ENCODE assay signal across 17 cellular contexts in the genomic region with DNA sequence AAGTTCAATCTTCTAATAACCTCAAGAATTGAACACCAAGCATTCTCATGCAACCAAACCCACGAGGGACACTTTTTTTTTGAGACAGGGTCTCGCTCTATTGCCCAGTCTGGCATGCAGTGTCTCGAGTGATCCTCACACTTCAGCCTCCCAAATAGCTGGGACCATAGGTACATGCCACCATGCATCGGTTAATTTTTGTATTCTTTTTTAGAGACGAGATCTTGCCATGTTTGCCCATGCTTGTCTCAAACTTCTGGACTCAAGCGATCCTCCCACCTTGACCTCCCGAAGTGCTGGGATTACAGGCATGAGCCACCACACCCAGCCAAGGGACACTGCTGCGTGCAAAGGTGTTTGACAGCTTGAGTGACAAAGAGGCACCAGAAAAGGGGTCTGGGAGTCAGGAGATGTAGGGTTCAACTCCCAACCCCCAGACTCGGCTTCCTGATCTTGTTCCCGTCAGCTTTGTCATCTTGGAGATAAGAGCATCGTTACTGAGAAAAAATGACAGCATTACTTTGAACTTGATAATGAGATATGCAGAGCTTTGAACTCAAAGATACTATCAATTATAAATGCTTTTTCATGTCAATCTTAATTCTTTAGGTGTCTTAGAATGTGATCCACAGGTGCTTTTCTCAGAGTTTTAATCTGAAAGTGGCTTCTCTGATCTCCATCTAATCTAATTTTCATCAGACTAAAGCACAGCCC. TPM values are rescaled to one million over a fixed set of nuclear protein-coding genes. Genes with fewer than 3 reads are reported as not detected.
DNase-seq lines count a peak whose midpoint lies in the region; ATAC-seq and TF ChIP-seq lines count a peak whose summit lies in the region.
"Had no signal": no experiment of that assay in that cellular context is flagged by ENCODE, and none has a peak within 500 bp of the region (broad histone marks: within the 10 kb centered on the region; RNA-seq: fewer than 3 reads in every experiment).

No MANE protein-coding gene starts in this region.

- H3K27me3 ChIP-seq in CD4-positive, alpha-beta T cell (ENCODE audit: control insufficient read depth, insufficient read depth, low read length): no peaks in the 10 kb centered on the region
- H3K27me3 ChIP-seq in lower lobe of right lung (ENCODE audit: low read depth): no peaks in the 10 kb centered on the region
- H3K27me3 ChIP-seq: vagina had no signal

- DNase-seq in CD4-positive, alpha-beta T cell: no peak
- DNase-seq in naive thymus-derived CD8-positive, alpha-beta T cell: no peak
- DNase-seq in NCI-H187 treated with DMSO at 0.1 percent for 48 hours (lab: John Stamatoyannopoulos, UW) (no peak), lower lobe of right lung (no peak)
- DNase-seq: activated gamma-delta T cell treated with Interleukin-2 at 50 U/mL for 16 hours; mesenchymal stem cell; NCI-H2081 treated with DMSO at 0.1 percent for 48 hours; stimulated activated CD4-positive, alpha-beta T cell treated with anti-CD3 and anti-CD28 coated beads, Interleukin-1b, Interleukin-23, amount 100 ng/mL, for 48 hours had no signal

- TF ChIP-seq CTCF in CD4-positive, alpha-beta T cell (IDR thresholded peaks at IDR 0.05): no peak
- TF ChIP-seq CTCF in HEK293 (tag by site-specific recombination; IDR thresholded peaks at IDR 0.05) (no peak), lower lobe of right lung (IDR thresholded peaks at IDR 0.05) (no peak)

- H3K36me3 ChIP-seq in HEK293 (ENCODE audit: control insufficient read depth in 2 of 2, insufficient read depth in 1 of 2, low read length in 2 of 2) (no peaks in the 10 kb centered on the region), lower lobe of right lung (no peaks in the 10 kb centered on the region)
- H3K36me3 ChIP-seq: neural progenitor cell, vagina had no signal

- H3K36me3 Mint-ChIP-seq in CD4-positive, alpha-beta T cell (ENCODE audit: low read depth): no peaks in the 10 kb centered on the region
- no peaks in the 10 kb centered on the region for H3K36me3 Mint-ChIP-seq in activated T-helper 17 cell treated with anti-CD3 and anti-CD28 coated beads, Interleukin-2, amount 50 U/mL, for 72 hours (ENCODE audit: low read depth)
- H3K36me3 Mint-ChIP-seq in naive thymus-derived CD8-positive, alpha-beta T cell: no peaks in the 10 kb centered on the region
- H3K36me3 Mint-ChIP-seq: neural progenitor cell had no signal

- ATAC-seq in CD4-positive, alpha-beta T cell (ENCODE audit: poor library complexity): no peak
- no peak for ATAC-seq in activated T-helper 17 cell treated with anti-CD3 and anti-CD28 coated beads, Interleukin-2, amount 50 U/mL, for 72 hours (replicated peaks)
- ATAC-seq in naive thymus-derived CD8-positive, alpha-beta T cell: no peak
- ATAC-seq in HG02571 (IDR thresholded peaks at IDR 0.05; ENCODE audit: unreplicated experiment) (no peak), lower lobe of right lung (no peak)
- ATAC-seq: GM12878, left cardiac atrium, Panc1 had no signal

- H3K27ac ChIP-seq in CD4-positive, alpha-beta T cell (ENCODE audit: low read depth, low read length): no peak overlapping the region
- H3K27ac ChIP-seq in HEK293 (ENCODE audit: extremely low read depth, low read depth, low read length) (no peak overlapping the region), lower lobe of right lung (no peak overlapping the region)
- H3K27ac ChIP-seq: neural progenitor cell, vagina had no signal

- peaks cover 20% of the 10 kb centered on the region for H3K4me1 Mint-ChIP-seq in CD4-positive, alpha-beta T cell (ENCODE audit: low read depth)
- H3K4me1 Mint-ChIP-seq in activated T-helper 17 cell treated with anti-CD3 and anti-CD28 coated beads, Interleukin-2, amount 50 U/mL, for 72 hours: peaks cover 18% of the 10 kb centered on the region
- peaks cover 14 to 25% (median 22%) of the 10 kb centered on the region in 4 donors for H3K4me1 Mint-ChIP-seq in naive thymus-derived CD8-positive, alpha-beta T cell

- POLR2A ChIA-PET in CD4-positive, alpha-beta T cell (lab: Charles Lee): no interaction called here
- POLR2A ChIA-PET in HEK293 (lab: Yijun Ruan, JAX): interaction anchor here (1.3 kb wide), 1 partner anchor 14 kb away, joined by 4 read pairs; no protein-coding TSS in a partner anchor
- POLR2A ChIA-PET in naive thymus-derived CD8-positive, alpha-beta T cell (lab: Charles Lee): interaction anchor here (0.6 kb wide), 1 partner anchor 281 kb away, joined by 3 read pairs; no protein-coding TSS in a partner anchor

- no peaks in the 10 kb centered on the region for H3K9me3 Mint-ChIP-seq in CD4-positive, alpha-beta T cell
- H3K9me3 Mint-ChIP-seq in activated T-helper 17 cell treated with anti-CD3 and anti-CD28 coated beads, Interleukin-2, amount 50 U/mL, for 72 hours: no peaks in the 10 kb centered on the region
- no peaks in the 10 kb centered on the region for H3K9me3 Mint-ChIP-seq in naive thymus-derived CD8-positive, alpha-beta T cell
- H3K9me3 Mint-ChIP-seq: dendritic cell treated with granulocyte-macrophage colony-stimulating factor and Interleukin-4, amounts not matched to agents 40 ng/mL and 50 ng/mL, for 4 days; neural progenitor cell had no signal

- H3K27ac Mint-ChIP-seq in CD4-positive, alpha-beta T cell: no peak overlapping the region
- H3K27ac Mint-ChIP-seq in activated T-helper 17 cell treated with anti-CD3 and anti-CD28 coated beads, Interleukin-2, amount 50 U/mL, for 72 hours: no peak overlapping the region
- H3K27ac Mint-ChIP-seq in naive thymus-derived CD8-positive, alpha-beta T cell: no peak overlapping the region
- H3K27ac Mint-ChIP-seq: dendritic cell treated with granulocyte-macrophage colony-stimulating factor and Interleukin-4, amounts not matched to agents 40 ng/mL and 50 ng/mL, for 4 days; neural progenitor cell had no signal

- H3K27me3 Mint-ChIP-seq in CD4-positive, alpha-beta T cell: peaks cover 6% of the 10 kb centered on the region
- H3K27me3 Mint-ChIP-seq in activated T-helper 17 cell treated with anti-CD3 and anti-CD28 coated beads, Interleukin-2, amount 50 U/mL, for 72 hours: peaks cover 10% of the 10 kb centered on the region
- H3K27me3 Mint-ChIP-seq in naive thymus-derived CD8-positive, alpha-beta T cell: peaks cover 0 to 10% (median 0%) of the 10 kb centered on the region in 5 donors

- intact Hi-C loops in CD4-positive, alpha-beta T cell (cut with DNase I, micrococcal nuclease): loop anchor here (5.0 to 10.0 kb wide), 3 partner anchors 49 to 233 kb away; a partner anchor contains a TSS
- intact Hi-C loops in lower lobe of right lung (cut with DNase I): no loop called here

- H3K4me1 ChIP-seq in HEK293 (ENCODE audit: control insufficient read depth, insufficient read depth, low read length) (peaks cover 8% of the 10 kb centered on the region), lower lobe of right lung (peaks cover 32% of the 10 kb centered on the region)

- CTCF ChIA-PET in CD4-positive, alpha-beta T cell (lab: Charles Lee): no interaction called here
- CTCF ChIA-PET in HEK293 (lab: Yijun Ruan, JAX): interaction anchor here (0.5 to 2.0 kb wide), 6 partner anchors 8 to 405 kb away, joined by 3 to 10 read pairs (median 3); no protein-coding TSS in a partner anchor

- no peak overlapping the region for H3K4me3 ChIP-seq in HEK293 (ENCODE audit: low read depth, low read length)
- H3K4me3 ChIP-seq in lower lobe of right lung: no peak overlapping the region
- H3K4me3 ChIP-seq: GM12878, neural progenitor cell, vagina had no signal

- no peaks in the 10 kb centered on the region for H3K9me3 ChIP-seq in CD4-positive, alpha-beta T cell (ENCODE audit: control insufficient read depth, low read length)
- H3K9me3 ChIP-seq in HEK293 (ENCODE audit: control insufficient read depth, insufficient read depth, low read depth, low read length) (no peaks in the 10 kb centered on the region), lower lobe of right lung (no peaks in the 10 kb centered on the region)
- H3K9me3 ChIP-seq: vagina had no signal

- peak overlapping the region; percentile 87 for H3K4me3 Mint-ChIP-seq in CD4-positive, alpha-beta T cell
- H3K4me3 Mint-ChIP-seq in activated T-helper 17 cell treated with anti-CD3 and anti-CD28 coated beads, Interleukin-2, amount 50 U/mL, for 72 hours: peak overlapping the region; percentile 73
- peak overlapping the region in 8 of 10 donors; percentile 2 to 87 (median 77) for H3K4me3 Mint-ChIP-seq in naive thymus-derived CD8-positive, alpha-beta T cell
- H3K4me3 Mint-ChIP-seq: dendritic cell treated with granulocyte-macrophage colony-stimulating factor and Interleukin-4, amounts not matched to agents 40 ng/mL and 50 ng/mL, for 4 days had no signal

TF ChIP-seq in HEK293, 187 proteins besides CTCF, POLR2A, EP300 and RAD21:
- TF ChIP-seq SCRT2 (tag by site-specific recombination; IDR thresholded peaks at IDR 0.05) (0 out of 2 replicates have a peak, but pooled peaks have one; percentile 15), ZNF626 (tag by site-specific recombination; IDR thresholded peaks at IDR 0.05) (no peak), ZNF48 (tag by site-specific recombination; IDR thresholded peaks at IDR 0.05) (no peak), ZNF121 (tag by site-specific recombination; IDR thresholded peaks at IDR 0.05) (peak; percentile 60; the same call in 1 of the 2 replicates), ZNF76 (tag by site-specific recombination; IDR thresholded peaks at IDR 0.05; ENCODE audit: borderline replicate concordance, low read depth) (no peak), KLF1 (tag by site-specific recombination; IDR thresholded peaks at IDR 0.05) (no peak), ZNF560 (tag by site-specific recombination; IDR thresholded peaks at IDR 0.05; ENCODE audit: borderline replicate concordance) (no peak), ZNF292 (tag by site-specific recombination; IDR thresholded peaks at IDR 0.05; ENCODE audit: borderline replicate concordance, low read depth) (no peak), ZNF555 (tag by site-specific recombination; conservative IDR thresholded peaks at IDR 0.05) (no peak), ZSCAN30 (tag by site-specific recombination; IDR thresholded peaks at IDR 0.05) (no peak)

RNA-seq across cellular contexts. Expression of a gene that starts 1.6 kb away (rescaled TPM):
- 1 to 10 TPM; 7.6 to 9.1 TPM for total RNA-seq in CD4-positive, alpha-beta T cell
- total RNA-seq in activated T-helper 17 cell treated with anti-CD3 and anti-CD28 coated beads, Interleukin-2, amount 50 U/mL, for 72 hours: 1 to 10 TPM; 2.2 to 8.4 TPM
- 1 to 10 TPM; 8.1 to 8.6 TPM for total RNA-seq in naive thymus-derived CD8-positive, alpha-beta T cell
- polyA plus RNA-seq in naive thymus-derived CD8-positive, alpha-beta T cell: 1 to 10 TPM in 2 of 3 donors, under 1 TPM in 1; 0.77 to 4.1 (median 2.1) TPM
- total RNA-seq in lower lobe of right lung: 26.1 TPM
